Comparison of ENCODE assay signal across 27 cellular contexts in the genomic region with DNA sequence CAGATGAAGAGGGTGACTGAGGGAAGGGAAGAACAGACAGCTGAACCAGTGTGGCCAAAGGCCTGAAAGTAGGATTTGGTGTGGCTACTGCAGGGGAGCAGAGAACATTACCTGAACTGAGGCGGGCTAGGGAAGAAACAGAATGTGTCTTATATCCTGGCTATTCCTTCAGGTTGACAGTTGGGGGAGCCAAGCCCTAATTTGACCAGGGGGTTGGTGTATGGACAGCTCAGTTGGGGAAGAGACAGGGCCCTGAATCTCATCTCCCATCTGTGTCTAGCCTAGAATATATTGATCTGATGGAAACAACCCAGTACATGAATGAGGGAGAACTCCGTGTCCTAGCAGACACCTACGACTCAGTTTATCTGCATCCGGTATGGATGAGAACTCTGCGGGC. TPM values are rescaled to one million over a fixed set of nuclear protein-coding genes. Genes with fewer than 3 reads are reported as not detected.
DNase-seq lines count a peak whose midpoint lies in the region; ATAC-seq and TF ChIP-seq lines count a peak whose summit lies in the region.
"Had no signal": no experiment of that assay in that cellular context is flagged by ENCODE, and none has a peak within 500 bp of the region (broad histone marks: within the 10 kb centered on the region; RNA-seq: fewer than 3 reads in every experiment).

No MANE protein-coding gene starts in this region.

- H3K4me1 ChIP-seq in left lung = no peaks in the 10 kb centered on the region
- H3K4me1 ChIP-seq: colonic mucosa, prostate gland had no signal

- no peaks in the 10 kb centered on the region for H3K27me3 ChIP-seq in left lung
- H3K27me3 ChIP-seq: brain microvascular endothelial cell, colonic mucosa, tibial artery had no signal

- no peak for TF ChIP-seq CTCF in left lung (IDR thresholded peaks at IDR 0.05)

- H3K36me3 Mint-ChIP-seq in activated naive CD4-positive, alpha-beta T cell treated with anti-CD3 and anti-CD28 coated beads, Interleukin-2, amount 50 U/mL, for 24 hours = peaks cover 6% of the 10 kb centered on the region
- peaks cover 6 to 7% of the 10 kb centered on the region in 2 donors for H3K36me3 Mint-ChIP-seq in activated naive CD4-positive, alpha-beta T cell treated with anti-CD3 and anti-CD28 coated beads, Interleukin-2, amount 50 U/mL, for 72 hours
- H3K36me3 Mint-ChIP-seq in activated T-helper 1 cell treated with anti-CD3 and anti-CD28 coated beads, Interleukin-12 subunit alpha, Interleukin-12 subunit beta, Interleukin-2, Interleukin-4 antibody, amounts not matched to agents 30 ng/mL and 10 ng/mL and 1 ng/mL, durations not matched to agents 14 hours and 24 hours and 36 hours (ENCODE audit: low read depth) = peaks cover 14% of the 10 kb centered on the region
- peaks cover 50% of the 10 kb centered on the region for H3K36me3 Mint-ChIP-seq in stimulated activated effector memory CD8-positive, alpha-beta T cell treated with anti-CD3 and anti-CD28 coated beads, Interleukin-12 subunit alpha, Interleukin-12 subunit beta, amount 100 ng/mL, for 72 hours
- H3K36me3 Mint-ChIP-seq: activated naive CD8-positive, alpha-beta T cell had no signal

- H3K27me3 Mint-ChIP-seq in activated naive CD4-positive, alpha-beta T cell treated with anti-CD3 and anti-CD28 coated beads, Interleukin-2, amount 50 U/mL, for 24 hours = no peaks in the 10 kb centered on the region
- H3K27me3 Mint-ChIP-seq in activated T-helper 1 cell treated with anti-CD3 and anti-CD28 coated beads, Interleukin-12 subunit alpha, Interleukin-12 subunit beta, Interleukin-2, Interleukin-4 antibody, amounts not matched to agents 30 ng/mL and 10 ng/mL and 1 ng/mL, durations not matched to agents 14 hours and 24 hours and 36 hours (ENCODE audit: insufficient read depth) = no peaks in the 10 kb centered on the region
- H3K27me3 Mint-ChIP-seq: activated CD4-positive, alpha-beta T cell treated with anti-CD3 and anti-CD28 coated beads, Interleukin-2, amount 10 ng/mL, durations not matched to agents 7 days and 5 days; activated naive CD8-positive, alpha-beta T cell had no signal

- peak overlapping the region; percentile 89 for H3K27ac Mint-ChIP-seq in activated naive CD4-positive, alpha-beta T cell treated with anti-CD3 and anti-CD28 coated beads, Interleukin-2, amount 50 U/mL, for 24 hours
- peak overlapping the region in 1 of 2 donors; percentile 16 for H3K27ac Mint-ChIP-seq in activated naive CD4-positive, alpha-beta T cell treated with anti-CD3 and anti-CD28 coated beads, Interleukin-2, amount 50 U/mL, for 72 hours
- H3K27ac Mint-ChIP-seq in activated T-helper 1 cell treated with anti-CD3 and anti-CD28 coated beads, Interleukin-12 subunit alpha, Interleukin-12 subunit beta, Interleukin-2, Interleukin-4 antibody, amounts not matched to agents 30 ng/mL and 10 ng/mL and 1 ng/mL, durations not matched to agents 14 hours and 24 hours and 36 hours = peak overlapping the region; percentile 55
- peak overlapping the region; percentile 38 for H3K27ac Mint-ChIP-seq in stimulated activated effector memory CD8-positive, alpha-beta T cell treated with anti-CD3 and anti-CD28 coated beads, Interleukin-12 subunit alpha, Interleukin-12 subunit beta, amount 100 ng/mL, for 72 hours
- H3K27ac Mint-ChIP-seq: activated CD4-positive, alpha-beta T cell treated with anti-CD3 and anti-CD28 coated beads, Interleukin-2, amount 10 ng/mL, durations not matched to agents 7 days and 5 days; activated naive CD8-positive, alpha-beta T cell; mesothelial cell of epicardium; nephron; T-cell had no signal

- intact Hi-C loops in activated T-helper 1 cell treated with anti-CD3 and anti-CD28 coated beads, Interleukin-12 subunit alpha, Interleukin-12 subunit beta, Interleukin-2, Interleukin-4 antibody, amounts not matched to agents 30 ng/mL and 10 ng/mL and 1 ng/mL, durations not matched to agents 14 hours and 24 hours and 36 hours (cut with micrococcal nuclease) = loop anchor here (10.0 kb wide), 1 partner anchor 1151 kb away; a partner anchor contains a TSS
- intact Hi-C loops in left lung (cut with DNase I) = no loop called here

- peak overlapping the region; percentile 13 for H3K4me3 Mint-ChIP-seq in activated naive CD4-positive, alpha-beta T cell treated with anti-CD3 and anti-CD28 coated beads, Interleukin-2, amount 50 U/mL, for 24 hours
- H3K4me3 Mint-ChIP-seq in activated T-helper 1 cell treated with anti-CD3 and anti-CD28 coated beads, Interleukin-12 subunit alpha, Interleukin-12 subunit beta, Interleukin-2, Interleukin-4 antibody, amounts not matched to agents 30 ng/mL and 10 ng/mL and 1 ng/mL, durations not matched to agents 14 hours and 24 hours and 36 hours = no peak overlapping the region
- no peak overlapping the region for H3K4me3 Mint-ChIP-seq in stimulated activated effector memory CD8-positive, alpha-beta T cell treated with anti-CD3 and anti-CD28 coated beads, Interleukin-12 subunit alpha, Interleukin-12 subunit beta, amount 100 ng/mL, for 72 hours
- H3K4me3 Mint-ChIP-seq: activated CD4-positive, alpha-beta T cell treated with anti-CD3 and anti-CD28 coated beads, Interleukin-2, amount 10 ng/mL, durations not matched to agents 7 days and 5 days; activated naive CD8-positive, alpha-beta T cell; CD8-positive, alpha-beta memory T cell; mesothelial cell of epicardium; nephron; T-cell had no signal

- no peak for ATAC-seq in activated naive CD4-positive, alpha-beta T cell treated with anti-CD3 and anti-CD28 coated beads, Interleukin-2, amount 50 U/mL, for 72 hours
- no peak for ATAC-seq in stimulated activated effector memory CD8-positive, alpha-beta T cell treated with anti-CD3 and anti-CD28 coated beads, Interleukin-12 subunit alpha, Interleukin-12 subunit beta, amount 100 ng/mL, for 72 hours
- ATAC-seq in left lung = no peak
- ATAC-seq: left colon, T-cell had no signal

- no peak overlapping the region for H3K27ac ChIP-seq in left lung
- H3K27ac ChIP-seq: brain microvascular endothelial cell, colonic mucosa, prostate gland, skin epidermis, tibial artery had no signal

- no peaks in the 10 kb centered on the region for H3K9me3 ChIP-seq in left lung
- H3K9me3 ChIP-seq: colonic mucosa, HAP-1, prostate gland, tibial artery had no signal

- no peak overlapping the region for H3K4me3 ChIP-seq in left lung
- H3K4me3 ChIP-seq: colonic mucosa, HAP-1, prostate gland, skin epidermis, tibial artery had no signal

- peaks cover 26% of the 10 kb centered on the region for H3K4me1 Mint-ChIP-seq in activated naive CD4-positive, alpha-beta T cell treated with anti-CD3 and anti-CD28 coated beads, Interleukin-2, amount 50 U/mL, for 24 hours
- peaks cover 5% of the 10 kb centered on the region for H3K4me1 Mint-ChIP-seq in activated T-helper 1 cell treated with anti-CD3 and anti-CD28 coated beads, Interleukin-12 subunit alpha, Interleukin-12 subunit beta, Interleukin-2, Interleukin-4 antibody, amounts not matched to agents 30 ng/mL and 10 ng/mL and 1 ng/mL, durations not matched to agents 14 hours and 24 hours and 36 hours (ENCODE audit: low read depth)
- H3K4me1 Mint-ChIP-seq in stimulated activated effector memory CD8-positive, alpha-beta T cell treated with anti-CD3 and anti-CD28 coated beads, Interleukin-12 subunit alpha, Interleukin-12 subunit beta, amount 100 ng/mL, for 72 hours = peaks cover 22% of the 10 kb centered on the region

- no peaks in the 10 kb centered on the region for H3K9me3 Mint-ChIP-seq in activated naive CD4-positive, alpha-beta T cell treated with anti-CD3 and anti-CD28 coated beads, Interleukin-2, amount 50 U/mL, for 24 hours
- H3K9me3 Mint-ChIP-seq in activated naive CD4-positive, alpha-beta T cell treated with anti-CD3 and anti-CD28 coated beads, Interleukin-2, amount 50 U/mL, for 72 hours = no peaks in the 10 kb centered on the region
- H3K9me3 Mint-ChIP-seq in activated T-helper 1 cell treated with anti-CD3 and anti-CD28 coated beads, Interleukin-12 subunit alpha, Interleukin-12 subunit beta, Interleukin-2, Interleukin-4 antibody, amounts not matched to agents 30 ng/mL and 10 ng/mL and 1 ng/mL, durations not matched to agents 14 hours and 24 hours and 36 hours = no peaks in the 10 kb centered on the region
- H3K9me3 Mint-ChIP-seq in stimulated activated effector memory CD8-positive, alpha-beta T cell treated with anti-CD3 and anti-CD28 coated beads, Interleukin-12 subunit alpha, Interleukin-12 subunit beta, amount 100 ng/mL, for 72 hours = no peaks in the 10 kb centered on the region
- H3K9me3 Mint-ChIP-seq: activated CD4-positive, alpha-beta T cell treated with anti-CD3 and anti-CD28 coated beads, Interleukin-2, amount 10 ng/mL, durations not matched to agents 7 days and 5 days; CD8-positive, alpha-beta memory T cell; T-cell had no signal

- DNase-seq in activated naive CD4-positive, alpha-beta T cell treated with anti-CD3 and anti-CD28 coated beads, Interleukin-2, amount 50 U/mL, for 72 hours (ENCODE audit: low spot score in 2 of 2) = no peak
- DNase-seq in NAMALWA (ENCODE audit: low spot score) (peak; percentile 4), HT-29 (ENCODE audit: low spot score) (no peak), left lung (no peak)
- DNase-seq in activated T-helper 1 cell treated with anti-CD3 and anti-CD28 coated beads, Interleukin-12 subunit alpha, Interleukin-12 subunit beta, Interleukin-2, Interleukin-4 antibody, amounts not matched to agents 30 ng/mL and 10 ng/mL and 1 ng/mL, durations not matched to agents 14 hours and 24 hours and 36 hours (ENCODE audit: low spot score) = no peak
- DNase-seq in stimulated activated effector memory CD8-positive, alpha-beta T cell treated with anti-CD3 and anti-CD28 coated beads, Interleukin-12 subunit alpha, Interleukin-12 subunit beta, amount 100 ng/mL, for 72 hours (ENCODE audit: low spot score in 2 of 2) = no peak
- DNase-seq: activated CD4-positive, alpha-beta T cell treated with anti-CD3 and anti-CD28 coated beads, Interleukin-2, amount 10 ng/mL, durations not matched to agents 7 days and 5 days; brain microvascular endothelial cell; CD8-positive, alpha-beta memory T cell; colonic mucosa; DND-41; Kasumi-1; left colon; NCI-H2081 treated with DMSO at 0.1 percent for 48 hours; NCI-H510A treated with DMSO at 0.1 percent for 48 hours; Right ventricle myocardium superior; stimulated activated CD4-positive, alpha-beta T cell treated with anti-CD3 and anti-CD28 coated beads, Interleukin-2, amount 100 ng/mL, for 24 hours; stimulated activated naive CD4-positive, alpha-beta T cell treated with Interleukin-2 at 50 U/mL for 16 hours; T-cell; tibial artery had no signal

- peaks cover 0 to 14% of the 10 kb centered on the region in 2 donors for H3K36me3 ChIP-seq in left lung
- H3K36me3 ChIP-seq: brain microvascular endothelial cell, colonic mucosa, prostate gland had no signal

RNA-seq across cellular contexts. Expression of a gene that starts 4.2 kb away (rescaled TPM):
- total RNA-seq in activated naive CD4-positive, alpha-beta T cell treated with anti-CD3 and anti-CD28 coated beads, Interleukin-2, amount 50 U/mL, for 72 hours = 100 to 1,000 TPM in 1 of 2 donors, 10 to 100 TPM in 1; 77.0 to 189 TPM
- total RNA-seq in activated T-helper 1 cell treated with anti-CD3 and anti-CD28 coated beads, Interleukin-12 subunit alpha, Interleukin-12 subunit beta, Interleukin-2, Interleukin-4 antibody, amounts not matched to agents 30 ng/mL and 10 ng/mL and 1 ng/mL, durations not matched to agents 14 hours and 24 hours and 36 hours = 44.7 and 56.4 TPM in 2 replicates
- total RNA-seq in HT-29 (2014; rRNA removed; shearing (Covaris generic)) = 60.6 and 65.2 TPM in 2 replicates
- 10 to 100 TPM; 76.7 to 82.9 TPM for total RNA-seq in left lung

RNA-seq across cellular contexts. Expression of a gene that starts 19.7 kb away (rescaled TPM):
- under 1 TPM in 1 of 2 donors, not detected in 1; 0.25 TPM for total RNA-seq in activated naive CD4-positive, alpha-beta T cell treated with anti-CD3 and anti-CD28 coated beads, Interleukin-2, amount 50 U/mL, for 72 hours
- total RNA-seq in activated T-helper 1 cell treated with anti-CD3 and anti-CD28 coated beads, Interleukin-12 subunit alpha, Interleukin-12 subunit beta, Interleukin-2, Interleukin-4 antibody, amounts not matched to agents 30 ng/mL and 10 ng/mL and 1 ng/mL, durations not matched to agents 14 hours and 24 hours and 36 hours = not detected in 2 replicates
- total RNA-seq in HT-29 (2014; rRNA removed; shearing (Covaris generic)) = not detected in 2 replicates
- under 1 TPM; 0.47 to 0.55 TPM for total RNA-seq in left lung
- total RNA-seq: activated CD4-positive, alpha-beta T cell treated with anti-CD3 and anti-CD28 coated beads, Interleukin-2, amount 10 ng/mL, durations not matched to agents 7 days and 5 days; CD8-positive, alpha-beta memory T cell; left colon; mesothelial cell of epicardium; prostate gland had no signal

RNA-seq across cellular contexts. Expression of a gene that starts 20.2 kb away (rescaled TPM):
- total RNA-seq in activated naive CD4-positive, alpha-beta T cell treated with anti-CD3 and anti-CD28 coated beads, Interleukin-2, amount 50 U/mL, for 72 hours = under 1 TPM; 0.23 to 0.31 TPM
- not detected in 2 replicates for total RNA-seq in activated T-helper 1 cell treated with anti-CD3 and anti-CD28 coated beads, Interleukin-12 subunit alpha, Interleukin-12 subunit beta, Interleukin-2, Interleukin-4 antibody, amounts not matched to agents 30 ng/mL and 10 ng/mL and 1 ng/mL, durations not matched to agents 14 hours and 24 hours and 36 hours
- not detected in 2 replicates for total RNA-seq in HT-29 (2014; rRNA removed; shearing (Covaris generic))
- not detected for total RNA-seq in left lung
- total RNA-seq: activated CD4-positive, alpha-beta T cell treated with anti-CD3 and anti-CD28 coated beads, Interleukin-2, amount 10 ng/mL, durations not matched to agents 7 days and 5 days; left colon; prostate gland; Right ventricle myocardium superior; T-cell had no signal

RNA-seq across cellular contexts. Expression of a gene that starts 29.3 kb away (rescaled TPM):
- total RNA-seq in activated naive CD4-positive, alpha-beta T cell treated with anti-CD3 and anti-CD28 coated beads, Interleukin-2, amount 50 U/mL, for 72 hours = 1 to 10 TPM; 1.0 to 2.7 TPM
- 0.36 and 0.42 TPM in 2 replicates for total RNA-seq in activated T-helper 1 cell treated with anti-CD3 and anti-CD28 coated beads, Interleukin-12 subunit alpha, Interleukin-12 subunit beta, Interleukin-2, Interleukin-4 antibody, amounts not matched to agents 30 ng/mL and 10 ng/mL and 1 ng/mL, durations not matched to agents 14 hours and 24 hours and 36 hours
- total RNA-seq in HT-29 (2014; rRNA removed; shearing (Covaris generic)) = not detected in 2 replicates
- 1 to 10 TPM; 2.3 to 3.9 TPM for total RNA-seq in left lung

RNA-seq across cellular contexts. Expression of a gene that starts 44.5 kb away (rescaled TPM):
- not detected for total RNA-seq in activated naive CD4-positive, alpha-beta T cell treated with anti-CD3 and anti-CD28 coated beads, Interleukin-2, amount 50 U/mL, for 72 hours
- total RNA-seq in activated T-helper 1 cell treated with anti-CD3 and anti-CD28 coated beads, Interleukin-12 subunit alpha, Interleukin-12 subunit beta, Interleukin-2, Interleukin-4 antibody, amounts not matched to agents 30 ng/mL and 10 ng/mL and 1 ng/mL, durations not matched to agents 14 hours and 24 hours and 36 hours = not detected in 2 replicates
- total RNA-seq in HT-29 (2014; rRNA removed; shearing (Covaris generic)) = 0.63 TPM in 1 of 2 replicates, not detected in the other
- 1 to 10 TPM in 1 of 2 donors, under 1 TPM in 1; 0.84 to 2.5 TPM for total RNA-seq in left lung
- total RNA-seq: activated CD4-positive, alpha-beta T cell treated with anti-CD3 and anti-CD28 coated beads, Interleukin-2, amount 10 ng/mL, durations not matched to agents 7 days and 5 days; CD8-positive, alpha-beta memory T cell; mesothelial cell of epicardium; Right ventricle myocardium superior; T-cell had no signal
